In the genomic region with DNA sequence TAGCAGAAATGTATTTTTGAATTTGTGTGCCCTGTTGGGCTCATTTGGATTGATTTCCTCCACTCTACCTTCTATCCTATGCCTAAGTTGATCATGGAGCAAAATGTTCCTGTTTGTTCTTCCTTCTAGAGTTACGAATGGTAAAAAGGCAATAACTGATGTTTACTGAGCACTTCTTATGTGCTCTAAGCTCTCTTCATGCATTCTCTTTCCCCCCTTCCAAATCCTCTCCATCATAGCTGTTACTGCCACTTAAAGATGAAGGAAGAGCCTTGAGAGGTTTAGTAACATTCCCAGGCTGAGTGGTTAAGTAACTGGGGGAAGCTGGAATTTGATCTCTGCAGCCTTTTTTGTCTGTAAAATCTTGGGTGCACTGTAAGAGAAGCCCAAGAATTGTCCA, we compare ENCODE assay signal across 22 cellular contexts.
DNase-seq lines count a peak whose midpoint lies in the region; ATAC-seq and TF ChIP-seq lines count a peak whose summit lies in the region.
"Had no signal": no experiment of that assay in that cellular context is flagged by ENCODE, and none has a peak within 500 bp of the region (broad histone marks: within the 10 kb centered on the region; RNA-seq: fewer than 3 reads in every experiment).

No MANE protein-coding gene starts in this region.

- H3K36me3 ChIP-seq in left lung (no peaks in the 10 kb centered on the region), upper lobe of left lung (no peaks in the 10 kb centered on the region)
- H3K36me3 ChIP-seq: MG63 had no signal

- H3K27ac ChIP-seq in left lung: peak overlapping the region; percentile 9 to 28
- peak overlapping the region in 2 of 4 donors; percentile 45 to 56 for H3K27ac ChIP-seq in upper lobe of left lung

- H3K4me3 ChIP-seq in left lung (no peak overlapping the region), upper lobe of left lung (no peak overlapping the region)
- H3K4me3 ChIP-seq: GM23338, MG63 had no signal

- peaks cover 9 to 55% of the 10 kb centered on the region in 2 donors for H3K4me1 ChIP-seq in left lung
- peaks cover 27 to 71% (median 51%) of the 10 kb centered on the region in 4 donors for H3K4me1 ChIP-seq in upper lobe of left lung

- whole genome bisulfite sequencing in upper lobe of left lung, 2 donors: 65 to 80% methylated on average over 1 of the region's 1 CpG

- no peak for TF ChIP-seq POLR2A in upper lobe of left lung (IDR thresholded peaks at IDR 0.05)

- intact Hi-C loops in left lung (cut with DNase I): no loop called here

- H3K9me3 ChIP-seq in left lung (no peaks in the 10 kb centered on the region), upper lobe of left lung (no peaks in the 10 kb centered on the region)
- H3K9me3 ChIP-seq: MG63, SK-N-SH had no signal

- no peak for TF ChIP-seq CTCF in left lung (IDR thresholded peaks at IDR 0.05)
- no peak for TF ChIP-seq CTCF in upper lobe of left lung (IDR thresholded peaks at IDR 0.05)

- H3K27me3 ChIP-seq in left lung: no peaks in the 10 kb centered on the region
- no peaks in the 10 kb centered on the region for H3K27me3 ChIP-seq in upper lobe of left lung
- H3K27me3 ChIP-seq: MG63 had no signal

- DNase-seq in DMS79 (lab: John Stamatoyannopoulos, UW) (peak; percentile 91), NCI-H2029 treated with DMSO at 0.1 percent for 48 hours (lab: John Stamatoyannopoulos, UW) (peak; percentile 57), left lung (no peak), upper lobe of left lung (no peak), COLO668 (lab: John Stamatoyannopoulos, UW; ENCODE audit: unreplicated experiment) (no peak), G401 (ENCODE audit: low spot score) (no peak)
- DNase-seq: ACHN, DMS53, GDM1, HFFc6, KBM-7, MG63, NCI-H1105, NCI-H1694 treated with DMSO at 0.1 percent for 48 hours, NCI-H226, NCI-H748 treated with DMSO at 0.1 percent for 48 hours, SK-N-SH, T-helper 1 cell had no signal

- in situ Hi-C loops in G401 (cut with HindIII; ENCODE audit: low sequenced_read_pairs): no loop called here

- ATAC-seq in left lung (peak; percentile 84), upper lobe of left lung (ENCODE audit: low FRiP score in 2 of 2) (peak; percentile 14 to 73), HG02973 (IDR thresholded peaks at IDR 0.05; ENCODE audit: unreplicated experiment) (no peak)
- ATAC-seq: GM23338, Panc1, Right ventricle myocardium inferior had no signal

- TF ChIP-seq EP300 in upper lobe of left lung (IDR thresholded peaks at IDR 0.05): peak in 1 of 4 donors; percentile 71

Comparison
In these comparisons a context has a peak if more than half of its experiments do, and no peak if none do; other contexts are left out.
1. DNase-seq: peak in DMS79 (single experiment) and NCI-H2029 treated with DMSO at 0.1 percent for 48 hours (single experiment); none in left lung (0 of 2), upper lobe of left lung (0 of 2), COLO668 (single experiment) and G401 (single experiment).